15 cellular contexts compared by ENCODE assay signal in the genomic region with DNA sequence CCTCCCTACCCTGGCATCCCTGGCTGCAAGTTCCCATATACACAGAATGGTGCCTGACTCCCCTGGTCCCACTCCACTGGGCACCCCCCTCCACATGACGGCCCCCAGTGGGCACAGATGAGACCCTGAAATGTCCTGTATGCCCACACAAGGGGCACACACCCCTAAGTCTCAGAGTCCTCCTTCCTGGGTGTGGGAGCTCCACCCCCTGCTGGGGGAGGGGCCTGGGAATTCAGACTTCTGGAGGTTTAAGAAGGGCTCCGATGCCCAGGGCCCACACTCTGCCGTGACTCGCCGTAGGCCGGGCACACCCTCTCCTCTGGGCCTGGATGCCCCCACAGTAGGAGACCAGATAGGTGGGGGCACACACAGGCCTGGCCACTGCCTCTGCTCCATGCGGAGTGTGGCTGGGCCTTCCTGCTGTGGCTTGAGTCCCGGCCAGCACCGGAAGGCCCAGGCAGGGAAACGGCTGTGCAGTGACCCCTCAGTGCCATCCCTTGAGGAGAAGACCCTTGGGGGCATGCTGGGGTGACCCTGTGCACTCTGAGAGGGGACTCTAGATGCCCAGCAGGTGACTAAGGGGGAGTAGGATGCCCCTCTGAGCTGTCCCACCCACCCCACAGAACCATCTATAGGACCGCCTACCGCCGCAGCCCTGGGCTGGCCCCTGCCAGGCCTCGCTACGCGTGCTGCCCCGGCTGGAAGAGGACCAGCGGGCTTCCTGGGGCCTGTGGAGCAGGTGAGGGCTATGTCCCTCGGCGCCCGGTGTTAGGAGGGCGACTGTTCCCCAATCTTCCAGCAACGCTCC. TPM values are rescaled to one million over a fixed set of nuclear protein-coding genes. Genes with fewer than 3 reads are reported as not detected.
A peak's percentile ranks its signal among the peaks of the same experiment; 100 is the strongest.
DNase-seq lines count a peak whose midpoint lies in the region; ATAC-seq, FAIRE-seq and TF ChIP-seq lines count a peak whose summit lies in the region.
"Had no signal": no experiment of that assay in that cellular context is flagged by ENCODE, and none has a peak within 500 bp of the region (broad histone marks: within the 10 kb centered on the region; RNA-seq: fewer than 3 reads in every experiment).

No MANE protein-coding gene starts in this region.

- H3K4me1 ChIP-seq in mesodermal cell (ENCODE audit: control insufficient read depth, insufficient read depth, low read length, poor library complexity, severe bottlenecking): peaks cover 14% of the 10 kb centered on the region

- TF ChIP-seq CTCF in WTC11 (IDR thresholded peaks at IDR 0.05): no peak

- DNase-seq in AG08395 (ENCODE audit: low spot score) (peak; percentile 37), H54 (ENCODE audit: insufficient read length, low spot score) (peak; percentile 94), WTC11 (ENCODE audit: low spot score) (no peak), NCI-H2107 treated with DMSO at 0.1 percent for 48 hours (lab: John Stamatoyannopoulos, UW; ENCODE audit: unreplicated experiment) (no peak)
- DNase-seq: activated CD4-positive, CD25-positive, alpha-beta regulatory T cell; Calu3; left cardiac atrium; NCI-H2029; ovary; transverse colon had no signal

- no peak overlapping the region for H3K4me3 ChIP-seq in mesodermal cell (ENCODE audit: extremely low read depth, insufficient read depth, low read length, poor library complexity, severe bottlenecking)
- H3K4me3 ChIP-seq: ovary, PC-9 had no signal

- H3K9me3 Mint-ChIP-seq in WTC11: no peaks in the 10 kb centered on the region

- no peak for ATAC-seq in WTC11
- no peak for ATAC-seq in HG03342 (IDR thresholded peaks at IDR 0.05; ENCODE audit: unreplicated experiment)
- ATAC-seq in GM18907 (IDR thresholded peaks at IDR 0.05; ENCODE audit: unreplicated experiment): no peak
- ATAC-seq in GM21786 (IDR thresholded peaks at IDR 0.05; ENCODE audit: unreplicated experiment): no peak

- no peak overlapping the region for H3K4me3 Mint-ChIP-seq in WTC11

- H3K36me3 Mint-ChIP-seq in WTC11: no peaks in the 10 kb centered on the region

- no peak overlapping the region for H3K27ac Mint-ChIP-seq in WTC11

- peaks cover 15% of the 10 kb centered on the region for H3K36me3 ChIP-seq in mesodermal cell (ENCODE audit: control insufficient read depth, insufficient read depth, low read length)
- H3K36me3 ChIP-seq: ovary, transverse colon had no signal

- no peaks in the 10 kb centered on the region for H3K9me3 ChIP-seq in mesodermal cell (ENCODE audit: control insufficient read depth, low read length)
- H3K9me3 ChIP-seq: ovary, transverse colon had no signal

- 88 to 98% methylated on average over 11 to 13 of the region's 23 CpGs for WGBS in mesodermal cell (ENCODE audit: insufficient coverage in 2 of 2), 2 experiments

- TF ChIP-seq POLR2A in H54 (IDR thresholded peaks at IDR 0.05; ENCODE audit: low read depth, low read length): no peak

- peak; percentile 48 for FAIRE-seq in H54 (lab: Jason Lieb, UNC)

- H3K27me3 Mint-ChIP-seq in WTC11 (ENCODE audit: low read depth): no peaks in the 10 kb centered on the region; the same call in 1 of the 2 replicates

- CTCF ChIA-PET in WTC11 (lab: Charles Lee): no interaction called here

- H3K4me1 Mint-ChIP-seq in WTC11: peaks cover 3% of the 10 kb centered on the region; the same call in 1 of the 2 replicates

- POLR2A ChIA-PET in WTC11 (lab: Charles Lee): no interaction called here

- H3K27ac ChIP-seq in mesodermal cell (ENCODE audit: low read depth, low read length, severe bottlenecking): peak overlapping the region; percentile 79
- H3K27ac ChIP-seq: ovary, PC-9 had no signal

TF ChIP-seq in WTC11, 78 proteins besides CTCF, POLR2A, EP300 and RAD21:
- no peak for TF ChIP-seq RORB (CRISPR knock-in tag; IDR thresholded peaks at IDR 0.05)
- TF ChIP-seq, protein P1, sequence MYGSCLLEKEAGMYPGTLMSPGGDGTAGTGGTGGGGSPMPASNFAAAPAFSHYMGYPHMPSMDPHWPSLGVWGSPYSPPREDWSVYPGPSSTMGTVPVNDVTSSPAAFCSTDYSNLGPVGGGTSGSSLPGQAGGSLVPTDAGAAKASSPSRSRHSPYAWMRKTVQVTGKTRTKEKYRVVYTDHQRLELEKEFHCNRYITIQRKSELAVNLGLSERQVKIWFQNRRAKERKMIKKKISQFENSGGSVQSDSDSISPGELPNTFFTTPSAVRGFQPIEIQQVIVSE (CRISPR knock-in tag; IDR thresholded peaks at IDR 0.05; ENCODE audit: borderline replicate concordance): 0 out of 2 replicates have a peak, but pooled peaks have one; percentile 2
- TF ChIP-seq, protein P2, sequence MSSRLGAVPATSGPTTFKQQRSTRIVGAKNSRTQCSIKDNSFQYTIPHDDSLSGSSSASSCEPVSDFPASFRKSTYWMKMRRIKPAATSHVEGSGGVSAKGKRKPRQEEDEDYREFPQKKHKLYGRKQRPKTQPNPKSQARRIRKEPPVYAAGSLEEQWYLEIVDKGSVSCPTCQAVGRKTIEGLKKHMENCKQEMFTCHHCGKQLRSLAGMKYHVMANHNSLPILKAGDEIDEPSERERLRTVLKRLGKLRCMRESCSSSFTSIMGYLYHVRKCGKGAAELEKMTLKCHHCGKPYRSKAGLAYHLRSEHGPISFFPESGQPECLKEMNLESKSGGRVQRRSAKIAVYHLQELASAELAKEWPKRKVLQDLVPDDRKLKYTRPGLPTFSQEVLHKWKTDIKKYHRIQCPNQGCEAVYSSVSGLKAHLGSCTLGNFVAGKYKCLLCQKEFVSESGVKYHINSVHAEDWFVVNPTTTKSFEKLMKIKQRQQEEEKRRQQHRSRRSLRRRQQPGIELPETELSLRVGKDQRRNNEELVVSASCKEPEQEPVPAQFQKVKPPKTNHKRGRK (CRISPR knock-in tag; IDR thresholded peaks at IDR 0.05; ENCODE audit: borderline replicate concordance): no peak
TF ChIP-seq in WTC11: peak in this region for 1.

RNA-seq across cellular contexts. Expression of gene EGFL7, which starts 6.5 kb away (rescaled TPM):
- 54.6 to 64.9 TPM (median 62.8 TPM) in 3 replicates for total RNA-seq in WTC11 (2021)
- polyA plus RNA-seq in mesodermal cell (2013, experiment 1 of 2): 188 TPM
- polyA plus RNA-seq in mesodermal cell (2013, experiment 2 of 2): 118 TPM

RNA-seq across cellular contexts. Expression of gene AGPAT2, which starts 18.1 kb away (rescaled TPM):
- total RNA-seq in WTC11 (2021): 40.2 to 42.2 TPM (median 41.2 TPM) in 3 replicates
- polyA plus RNA-seq in mesodermal cell (2013, experiment 1 of 2): 30.0 TPM
- polyA plus RNA-seq in mesodermal cell (2013, experiment 2 of 2): 23.8 TPM

RNA-seq across cellular contexts. Expression of gene DIPK1B, which starts 43.2 kb away (rescaled TPM):
- 45.4 to 49.8 TPM (median 48.9 TPM) in 3 replicates for total RNA-seq in WTC11 (2021)
- 89.9 TPM for polyA plus RNA-seq in mesodermal cell (2013, experiment 1 of 2)
- polyA plus RNA-seq in mesodermal cell (2013, experiment 2 of 2): 67.3 TPM

Comparison
In these comparisons a context has a peak if more than half of its experiments do, and no peak if none do; other contexts are left out.
1. DNase-seq: peak in AG08395 (single experiment) and H54 (single experiment); none in WTC11 (single experiment) and NCI-H2107 treated with DMSO at 0.1 percent for 48 hours (single experiment).